ENCODE assay signal across 1 cellular context in genomic region chr3:140941434-140942220, GRCh38.
A peak's percentile ranks its signal among the peaks of the same experiment; 100 is the strongest.
TF ChIP-seq lines count a peak whose summit lies in the region.

SLC25A36 (plus strand) TSS chr3:140941836; CDS start chr3:140942055, 219 bp downstream.

TF ChIP-seq in K562, 482 proteins besides CTCF, POLR2A, EP300 and RAD21 (continued from another document and continues in another):
- no peak for TF ChIP-seq ZBTB40 (IDR thresholded peaks at IDR 0.05)
- peak; percentile 44; the same call in 1 of the 2 replicates for TF ChIP-seq ZBTB40 (CRISPR knock-in tag; IDR thresholded peaks at IDR 0.05)
- peak; percentile 38; the same call in 1 of the 2 replicates for TF ChIP-seq ZNF583 (CRISPR knock-in tag; IDR thresholded peaks at IDR 0.05)
- no peak for TF ChIP-seq ZNF174 (CRISPR knock-in tag; IDR thresholded peaks at IDR 0.05)
- TF ChIP-seq ZBTB9 (CRISPR knock-in tag; IDR thresholded peaks at IDR 0.05): peak; percentile 25; the same call in 1 of the 2 replicates
- no peak for TF ChIP-seq ARID3A (IDR thresholded peaks at IDR 0.05; ENCODE audit: borderline replicate concordance, low read depth, low read length)
- TF ChIP-seq KDM4B (IDR thresholded peaks at IDR 0.05; ENCODE audit: borderline replicate concordance in 2 of 2, low read depth in 1 of 2): no peak
- TF ChIP-seq HDAC1 (IDR thresholded peaks at IDR 0.05): peak in 1 of 2 experiments; percentile 82; a peak in 2 of 4 replicates
- no peak for TF ChIP-seq PURB (CRISPR knock-in tag; IDR thresholded peaks at IDR 0.05; ENCODE audit: low read depth)
- no peak for TF ChIP-seq RBM25 (IDR thresholded peaks at IDR 0.05; ENCODE audit: low read depth, low read length, severe bottlenecking)
- TF ChIP-seq E4F1 (CRISPR knock-in tag; IDR thresholded peaks at IDR 0.05; ENCODE audit: borderline replicate concordance): no peak
- peak; percentile 78 for TF ChIP-seq FOS (IDR thresholded peaks at IDR 0.05; ENCODE audit: extremely low read depth, insufficient read length)
- TF ChIP-seq MED1 (CRISPR knock-in tag; IDR thresholded peaks at IDR 0.05; ENCODE audit: borderline replicate concordance): no peak
- TF ChIP-seq RERE (CRISPR knock-in tag; IDR thresholded peaks at IDR 0.05; ENCODE audit: borderline replicate concordance): 0 out of 2 replicates have a peak, but pooled peaks have one; percentile 87
- TF ChIP-seq RCOR1 (IDR thresholded peaks at IDR 0.05; ENCODE audit: borderline replicate concordance in 1 of 2, low read depth in 2 of 2, low read length in 2 of 2): peak in 1 of 2 experiments; percentile 52; a peak in 1 of 4 replicates
- peak; percentile 86 to 90 for TF ChIP-seq MAZ (CRISPR knock-in tag; conservative IDR thresholded peaks at IDR 0.05 in 1 of 2, IDR thresholded peaks at IDR 0.05 in 1 of 2)
- peak; percentile 76 for TF ChIP-seq ZBTB1 (CRISPR knock-in tag; IDR thresholded peaks at IDR 0.05; ENCODE audit: borderline replicate concordance, low read depth)
- TF ChIP-seq ZNF512 (tag; IDR thresholded peaks at IDR 0.05): no peak
- 0 out of 2 replicates have a peak, but pooled peaks have one; percentile 28 for TF ChIP-seq PRMT5 (CRISPR knock-in tag; IDR thresholded peaks at IDR 0.05)
- peak; percentile 79 for TF ChIP-seq RNF2 (IDR thresholded peaks at IDR 0.05)
- TF ChIP-seq NR4A1 (CRISPR knock-in tag; IDR thresholded peaks at IDR 0.05): no peak; the same call in 1 of the 2 replicates
- 0 out of 2 replicates have a peak, but pooled peaks have one; percentile 27 for TF ChIP-seq NR4A1 (tag; IDR thresholded peaks at IDR 0.05)
- TF ChIP-seq SAFB2 (IDR thresholded peaks at IDR 0.05; ENCODE audit: borderline replicate concordance, low read depth, low read length, severe bottlenecking): no peak
- peak; percentile 66; the same call in 1 of the 2 replicates for TF ChIP-seq ZEB2 (IDR thresholded peaks at IDR 0.05)
- no peak for TF ChIP-seq HSF4 (CRISPR knock-in tag; IDR thresholded peaks at IDR 0.05; ENCODE audit: borderline replicate concordance)
- no peak for TF ChIP-seq ZNF197 (CRISPR knock-in tag; IDR thresholded peaks at IDR 0.05; ENCODE audit: low read depth)
- TF ChIP-seq ATF6 (CRISPR knock-in tag; IDR thresholded peaks at IDR 0.05): 0 out of 2 replicates have a peak, but pooled peaks have one; percentile 75
- no peak for TF ChIP-seq SLC30A9 (CRISPR knock-in tag; IDR thresholded peaks at IDR 0.05)
- no peak for TF ChIP-seq DMBX1 (CRISPR knock-in tag; IDR thresholded peaks at IDR 0.05; ENCODE audit: borderline replicate concordance)
